In genomic region chr16:69494993-69495392, GRCh38 we compare ENCODE assay signal across 9 cellular contexts.
DNase-seq lines count a peak whose midpoint lies in the region; ATAC-seq and TF ChIP-seq lines count a peak whose summit lies in the region.
"Had no signal": no experiment of that assay in that cellular context is flagged by ENCODE, and none has a peak within 500 bp of the region (broad histone marks: within the 10 kb centered on the region; RNA-seq: fewer than 3 reads in every experiment).

No MANE protein-coding gene starts in this region.

- intact Hi-C loops in gastrocnemius medialis (cut with DNase I; ENCODE audit: low total_unique reads), result no loop called here
- intact Hi-C loops in dorsolateral prefrontal cortex (cut with DNase I), result no loop called here

- TF ChIP-seq CTCF in gastrocnemius medialis (IDR thresholded peaks at IDR 0.05 in 4 of 5, conservative IDR thresholded peaks at IDR 0.05 in 1 of 5) (no peak), dorsolateral prefrontal cortex (IDR thresholded peaks at IDR 0.05 in 54 of 56, conservative IDR thresholded peaks at IDR 0.05 in 2 of 56; ENCODE audit: low read depth in 1 of 56, partially characterized antibody in 56 of 56) (peak in 20 of 56 donors; percentile 6 to 37 (median 20))

- H3K36me3 ChIP-seq in gastrocnemius medialis, result no peaks in the 10 kb centered on the region

- peak; percentile 58 for ATAC-seq in esophagus mucosa
- peak; percentile 73 for ATAC-seq in stimulated activated naive CD8-positive, alpha-beta T cell treated with anti-CD3 and anti-CD28 coated beads, Interleukin-15, Interleukin-2, amounts not matched to agents 100 U/mL and 50 U/mL, for 24 hours
- no peak for ATAC-seq in gastrocnemius medialis
- ATAC-seq in HG02763 (IDR thresholded peaks at IDR 0.05; ENCODE audit: unreplicated experiment), result no peak

- DNase-seq in activated T-cell treated with anti-CD3 and anti-CD28 coated beads for 1 hour (ENCODE audit: low read depth) (peak; percentile 5), UCSD-AML1 (lab: John Stamatoyannopoulos, UW; ENCODE audit: unreplicated experiment) (peak; percentile 20), gastrocnemius medialis (no peak), dorsolateral prefrontal cortex (no peak)
- no peak for DNase-seq in activated T-cell treated with anti-CD3 and anti-CD28 coated beads, Interleukin-2, amount 50 U/mL, for 1 hour
- DNase-seq in stimulated activated naive CD8-positive, alpha-beta T cell treated with anti-CD3 and anti-CD28 coated beads, Interleukin-15, Interleukin-2, amounts not matched to agents 100 U/mL and 50 U/mL, for 24 hours, result peak; percentile 65

- no peaks in the 10 kb centered on the region for H3K4me1 ChIP-seq in gastrocnemius medialis

- H3K27ac ChIP-seq in gastrocnemius medialis (no peak overlapping the region), dorsolateral prefrontal cortex (no peak overlapping the region)
- H3K27ac ChIP-seq: C4-2B had no signal

- in situ Hi-C loops in gastrocnemius medialis (cut with MboI; ENCODE audit: low sequenced_read_pairs in 4 of 4), result no loop called here

- TF ChIP-seq POLR2A in gastrocnemius medialis (IDR thresholded peaks at IDR 0.05), result no peak

- H3K4me3 ChIP-seq in gastrocnemius medialis (no peak overlapping the region), dorsolateral prefrontal cortex (no peak overlapping the region)

- H3K9me3 ChIP-seq in gastrocnemius medialis, result no peaks in the 10 kb centered on the region

- no peaks in the 10 kb centered on the region for H3K27me3 ChIP-seq in gastrocnemius medialis
- H3K27me3 ChIP-seq in dorsolateral prefrontal cortex, result no peaks in the 10 kb centered on the region

Comparison
In these comparisons a context has a peak if more than half of its experiments do, and no peak if none do; other contexts are left out.
1. DNase-seq: peak in activated T-cell treated with anti-CD3 and anti-CD28 coated beads for 1 hour (single experiment), UCSD-AML1 (single experiment) and stimulated activated naive CD8-positive, alpha-beta T cell treated with anti-CD3 and anti-CD28 coated beads, Interleukin-15, Interleukin-2, amounts not matched to agents 100 U/mL and 50 U/mL, for 24 hours (single experiment); none in activated T-cell treated with anti-CD3 and anti-CD28 coated beads, Interleukin-2, amount 50 U/mL, for 1 hour (single experiment), gastrocnemius medialis (0 of 2) and dorsolateral prefrontal cortex (0 of 10).
2. ATAC-seq: peak in esophagus mucosa (single experiment) and stimulated activated naive CD8-positive, alpha-beta T cell treated with anti-CD3 and anti-CD28 coated beads, Interleukin-15, Interleukin-2, amounts not matched to agents 100 U/mL and 50 U/mL, for 24 hours (single experiment); none in gastrocnemius medialis (0 of 2) and HG02763 (single experiment).